8 cellular contexts compared by ENCODE assay signal in the genomic region with DNA sequence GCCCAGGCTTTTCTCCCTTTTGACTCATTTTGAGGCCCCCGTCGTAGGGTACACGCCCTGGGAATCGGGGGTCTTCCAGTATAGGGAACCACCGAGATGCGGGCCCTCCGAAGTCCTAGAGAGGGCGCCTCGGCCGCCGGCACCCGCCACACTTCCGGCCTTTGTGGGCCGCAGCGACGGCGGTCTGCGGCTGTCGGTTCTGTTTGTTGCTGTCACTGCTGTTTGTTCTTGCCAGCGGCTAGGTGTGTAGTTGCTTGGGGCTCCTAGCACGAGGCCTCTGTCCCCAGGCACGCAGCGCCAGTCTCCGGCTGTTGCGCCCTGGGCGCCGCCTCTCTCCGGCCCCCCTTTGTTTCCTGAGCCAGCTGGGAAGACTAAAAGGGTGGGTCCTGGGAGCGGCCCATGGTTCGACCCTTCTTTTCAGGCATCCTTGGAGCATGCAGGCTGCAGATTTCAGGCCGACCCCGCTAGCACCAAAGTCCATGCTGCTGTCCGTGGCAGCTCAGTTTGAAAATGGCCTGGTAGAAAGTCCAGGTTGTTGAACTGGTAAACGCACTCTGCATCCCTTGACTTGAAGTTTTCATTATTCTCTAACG. TPM values are rescaled to one million over a fixed set of nuclear protein-coding genes. Genes with fewer than 3 reads are reported as not detected.
DNase-seq lines count a peak whose midpoint lies in the region; ATAC-seq and TF ChIP-seq lines count a peak whose summit lies in the region.

No MANE protein-coding gene starts in this region.

- peaks cover 12% of the 10 kb centered on the region for H3K4me1 Mint-ChIP-seq in activated CD4-positive, alpha-beta T cell treated with anti-CD3 and anti-CD28 coated beads, Interleukin-2, amount 10 ng/mL, durations not matched to agents 24 days and 14 days

- H3K4me1 ChIP-seq in colonic mucosa: no peaks in the 10 kb centered on the region

- peak; percentile 45 for ATAC-seq in HG02852 (IDR thresholded peaks at IDR 0.05; ENCODE audit: unreplicated experiment)
- ATAC-seq in GM21825 (IDR thresholded peaks at IDR 0.05; ENCODE audit: unreplicated experiment): no peak

- no peaks in the 10 kb centered on the region for H3K9me3 Mint-ChIP-seq in activated CD4-positive, alpha-beta T cell treated with anti-CD3 and anti-CD28 coated beads, Interleukin-2, amount 10 ng/mL, durations not matched to agents 24 days and 14 days

- no peaks in the 10 kb centered on the region for H3K36me3 ChIP-seq in colonic mucosa

- no peaks in the 10 kb centered on the region for H3K27me3 ChIP-seq in colonic mucosa

- TF ChIP-seq CTCF in colonic mucosa (IDR thresholded peaks at IDR 0.05): peak; percentile 38

- peak overlapping the region; percentile 74 for H3K27ac ChIP-seq in colonic mucosa

- peaks cover 2% of the 10 kb centered on the region for H3K27me3 Mint-ChIP-seq in activated CD4-positive, alpha-beta T cell treated with anti-CD3 and anti-CD28 coated beads, Interleukin-2, amount 10 ng/mL, durations not matched to agents 24 days and 14 days

- no peaks in the 10 kb centered on the region for H3K9me3 ChIP-seq in colonic mucosa

- peak overlapping the region; percentile 62 to 77 for H3K9ac ChIP-seq in colonic mucosa (ENCODE audit: low read depth in 2 of 2, low read length in 2 of 2)

- H3K4me3 Mint-ChIP-seq in activated CD4-positive, alpha-beta T cell treated with anti-CD3 and anti-CD28 coated beads, Interleukin-2, amount 10 ng/mL, durations not matched to agents 24 days and 14 days: peak overlapping the region; percentile 81

- no peaks in the 10 kb centered on the region for H3K36me3 Mint-ChIP-seq in activated CD4-positive, alpha-beta T cell treated with anti-CD3 and anti-CD28 coated beads, Interleukin-2, amount 10 ng/mL, durations not matched to agents 24 days and 14 days (ENCODE audit: low read depth)

- H3K4me3 ChIP-seq in colonic mucosa: peak overlapping the region; percentile 33

- intact Hi-C loops in activated CD4-positive, alpha-beta T cell treated with anti-CD3 and anti-CD28 coated beads, Interleukin-2, amount 10 ng/mL, durations not matched to agents 24 days and 14 days (cut with micrococcal nuclease): loop anchor here (1.0 to 10.0 kb wide), 3 partner anchors 18 to 383 kb away; partner anchors contain the start of genes ZKSCAN1, ZNF3 and ZSCAN25
- intact Hi-C loops in colonic mucosa (cut with DNase I): no loop called here

- DNase-seq in CD1c-positive myeloid dendritic cell (ENCODE audit: extremely low spot score) (peak; percentile 48), colonic mucosa (peak; percentile 57), lung microvascular endothelial cell (ENCODE audit: low read depth in 2 of 2) (peak; percentile 58 to 74), OCI-M2 (lab: John Stamatoyannopoulos, UW; ENCODE audit: unreplicated experiment) (no peak)
- DNase-seq in activated CD4-positive, alpha-beta T cell treated with anti-CD3 and anti-CD28 coated beads, Interleukin-2, amount 10 ng/mL, durations not matched to agents 24 days and 14 days: peak; percentile 92
- peak; percentile 42 to 50 for DNase-seq in stimulated activated CD8-positive, alpha-beta memory T cell treated with anti-CD3 and anti-CD28 coated beads, Interleukin-4, amount 100 ng/mL, for 1 hour (ENCODE audit: low read depth in 2 of 2, low spot score in 1 of 2)

- H3K27ac Mint-ChIP-seq in activated CD4-positive, alpha-beta T cell treated with anti-CD3 and anti-CD28 coated beads, Interleukin-2, amount 10 ng/mL, durations not matched to agents 24 days and 14 days: peak overlapping the region; percentile 89

RNA-seq across cellular contexts. Expression of gene ZKSCAN1, which starts 17.8 kb away (rescaled TPM):
- 54.8 and 56.3 TPM in 2 replicates for total RNA-seq in activated CD4-positive, alpha-beta T cell treated with anti-CD3 and anti-CD28 coated beads, Interleukin-2, amount 10 ng/mL, durations not matched to agents 24 days and 14 days
- total RNA-seq in colonic mucosa (100 to 1,000 TPM in 1 of 2 donors, 10 to 100 TPM in 1; 96.1 to 147 TPM), lung microvascular endothelial cell (20.7 and 30.0 TPM in 2 replicates)

RNA-seq across cellular contexts. Expression of gene AZGP1, which starts 21.8 kb away (rescaled TPM):
- total RNA-seq in activated CD4-positive, alpha-beta T cell treated with anti-CD3 and anti-CD28 coated beads, Interleukin-2, amount 10 ng/mL, durations not matched to agents 24 days and 14 days: not detected in 2 replicates
- total RNA-seq in colonic mucosa (1 to 10 TPM; 2.5 to 4.6 TPM), lung microvascular endothelial cell (not detected in 2 replicates)

RNA-seq across cellular contexts. Expression of gene ZSCAN21, which starts 51.9 kb away (rescaled TPM):
- total RNA-seq in activated CD4-positive, alpha-beta T cell treated with anti-CD3 and anti-CD28 coated beads, Interleukin-2, amount 10 ng/mL, durations not matched to agents 24 days and 14 days: 8.0 TPM in 2 replicates
- 1 to 10 TPM; 6.2 to 7.7 TPM for total RNA-seq in colonic mucosa
- total RNA-seq in lung microvascular endothelial cell: 5.2 and 7.7 TPM in 2 replicates
